11 cellular contexts compared by ENCODE assay signal in the genomic region with DNA sequence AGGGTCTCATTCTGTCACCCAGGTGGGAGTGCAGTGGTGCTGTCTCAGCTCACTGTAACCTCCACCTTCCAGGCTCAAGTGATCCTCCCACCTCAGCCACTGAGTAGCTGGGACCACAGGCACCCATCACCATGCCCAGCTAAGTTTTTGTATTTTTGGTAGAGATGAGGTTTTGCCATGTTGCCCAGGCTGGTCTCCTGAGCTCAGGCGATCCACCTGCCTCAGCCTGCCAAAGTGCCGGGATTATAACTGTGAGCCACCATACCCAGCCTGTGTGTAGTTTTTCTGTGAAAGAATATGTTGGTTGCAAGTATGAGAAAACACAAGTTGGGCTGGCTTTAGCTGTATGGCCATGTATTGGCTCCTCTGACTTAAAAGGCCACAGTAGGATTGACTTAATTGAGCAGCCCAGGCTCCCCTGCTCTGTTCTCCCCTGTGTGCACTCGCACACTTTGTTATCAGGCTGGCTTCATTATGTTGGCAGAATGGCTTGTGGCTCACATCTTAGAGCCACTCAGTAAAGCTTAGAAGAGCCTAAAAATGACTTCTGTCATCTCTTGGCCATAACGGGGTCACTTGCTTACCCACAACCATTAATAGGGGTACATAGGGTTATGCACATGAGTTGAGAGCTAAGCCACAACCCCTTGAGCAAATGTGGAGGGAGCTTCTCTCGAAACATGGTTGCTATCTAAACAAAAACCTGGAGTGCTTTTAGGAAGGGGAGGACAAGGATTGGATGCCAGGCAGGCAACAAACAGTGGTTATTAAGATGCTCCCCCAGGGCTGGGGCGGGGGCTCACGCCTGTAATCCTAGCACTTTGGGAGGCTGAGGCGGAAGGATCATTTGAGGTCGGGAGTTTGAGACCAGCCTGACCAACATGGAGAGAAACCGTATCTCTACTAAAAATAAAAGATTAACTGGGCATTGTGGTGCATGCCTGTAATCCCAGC. TPM values are rescaled to one million over a fixed set of nuclear protein-coding genes. Genes with fewer than 3 reads are reported as not detected.
DNase-seq lines count a peak whose midpoint lies in the region; ATAC-seq, FAIRE-seq and TF ChIP-seq lines count a peak whose summit lies in the region.
"Had no signal": no experiment of that assay in that cellular context is flagged by ENCODE, and none has a peak within 500 bp of the region (broad histone marks: within the 10 kb centered on the region; RNA-seq: fewer than 3 reads in every experiment).

No MANE protein-coding gene starts in this region.

- H3K4me3 ChIP-seq in cardiac muscle cell = no peak overlapping the region
- H3K4me3 ChIP-seq in smooth muscle cell = no peak overlapping the region

- DNase-seq in T-helper 1 cell (no peak), activated B cell treated with CpG ODN at 0.5 μM for 24 hours (no peak), cardiac muscle cell (ENCODE audit: low read depth in 1 of 2, low spot score in 1 of 2) (no peak), smooth muscle cell (lab: John Stamatoyannopoulos, UW; ENCODE audit: unreplicated experiment) (no peak), urothelium cell line (ENCODE audit: low spot score) (no peak), RKO (ENCODE audit: low spot score) (no peak), mucosa of gallbladder (ENCODE audit: low spot score) (no peak)
- DNase-seq: ACHN, NCI-H2081 treated with DMSO at 0.1 percent for 48 hours had no signal

- no peaks in the 10 kb centered on the region for H3K27me3 ChIP-seq in cardiac muscle cell
- no peaks in the 10 kb centered on the region for H3K27me3 ChIP-seq in smooth muscle cell (ENCODE audit: low read depth)

- H3K9me3 ChIP-seq in cardiac muscle cell (ENCODE audit: low read depth) (no peaks in the 10 kb centered on the region), smooth muscle cell (replicated peaks; ENCODE audit: low read depth) (no peaks in the 10 kb centered on the region)

- intact Hi-C loops in activated B cell treated with CpG ODN at 0.5 μM for 24 hours (cut with micrococcal nuclease) = loop anchor here (2.0 kb wide), 1 partner anchor 15 kb away; no protein-coding TSS in a partner anchor

- H2AFZ ChIP-seq in smooth muscle cell (ENCODE audit: low read depth) = no peak overlapping the region

- FAIRE-seq in urothelium cell line (lab: Jason Lieb, UNC) = no peak
- FAIRE-seq: HTR-8/SVneo had no signal

- peak overlapping the region; percentile 51 for H3K27ac ChIP-seq in cardiac muscle cell
- H3K27ac ChIP-seq in smooth muscle cell (ENCODE audit: low read depth) = peak overlapping the region; percentile 70

- POLR2A ChIA-PET in activated B cell treated with CpG ODN at 0.5 μM for 24 hours (lab: Charles Lee) = interaction anchor here (0.6 to 0.8 kb wide), 4 partner anchors 41 to 207 kb away, joined by 3 to 4 read pairs (median 4); no protein-coding TSS in a partner anchor

- peak overlapping the region; percentile 61 for H3K4me3 Mint-ChIP-seq in T-helper 1 cell treated with Interleukin-12 subunit alpha and Interleukin-12 subunit beta and Interleukin-4 antibody, amounts not matched to agents 30 μg/mL and 1 μg/mL, for 36 hours
- peak overlapping the region; percentile 24 for H3K4me3 Mint-ChIP-seq in activated B cell treated with CpG ODN at 0.5 μM for 24 hours

- H3K79me2 ChIP-seq in smooth muscle cell (ENCODE audit: low read depth) = peaks cover 100% of the 10 kb centered on the region

- H4K20me1 ChIP-seq in smooth muscle cell (ENCODE audit: low read depth) = peaks cover 100% of the 10 kb centered on the region

- H3K36me3 ChIP-seq in cardiac muscle cell (peaks cover 21% of the 10 kb centered on the region), smooth muscle cell (ENCODE audit: low read depth) (peaks cover 1% of the 10 kb centered on the region)

- H3K4me2 ChIP-seq in smooth muscle cell = peak overlapping the region; percentile 95

- 85% methylated on average over 10 of the region's 10 CpGs for WGBS in smooth muscle cell (ENCODE audit: low lambda C conversion rate)

- no peaks in the 10 kb centered on the region for H3K27me3 Mint-ChIP-seq in T-helper 1 cell treated with Interleukin-12 subunit alpha and Interleukin-12 subunit beta and Interleukin-4 antibody, amounts not matched to agents 30 μg/mL and 1 μg/mL, for 36 hours (ENCODE audit: low read depth)
- no peaks in the 10 kb centered on the region for H3K27me3 Mint-ChIP-seq in activated B cell treated with CpG ODN at 0.5 μM for 24 hours

- H3K27ac Mint-ChIP-seq in T-helper 1 cell treated with Interleukin-12 subunit alpha and Interleukin-12 subunit beta and Interleukin-4 antibody, amounts not matched to agents 30 μg/mL and 1 μg/mL, for 36 hours = no peak overlapping the region
- H3K27ac Mint-ChIP-seq in activated B cell treated with CpG ODN at 0.5 μM for 24 hours = peak overlapping the region; percentile 59

- H3K4me1 ChIP-seq in cardiac muscle cell (ENCODE audit: low read depth) = peaks cover 46% of the 10 kb centered on the region
- peaks cover 63% of the 10 kb centered on the region for H3K4me1 ChIP-seq in smooth muscle cell (ENCODE audit: low read depth)

- peaks cover 66% of the 10 kb centered on the region for H3K36me3 Mint-ChIP-seq in T-helper 1 cell treated with Interleukin-12 subunit alpha and Interleukin-12 subunit beta and Interleukin-4 antibody, amounts not matched to agents 30 μg/mL and 1 μg/mL, for 36 hours (ENCODE audit: low read depth)
- peaks cover 82% of the 10 kb centered on the region for H3K36me3 Mint-ChIP-seq in activated B cell treated with CpG ODN at 0.5 μM for 24 hours (ENCODE audit: low read depth)

- no peaks in the 10 kb centered on the region for H3K9me3 Mint-ChIP-seq in T-helper 1 cell treated with Interleukin-12 subunit alpha and Interleukin-12 subunit beta and Interleukin-4 antibody, amounts not matched to agents 30 μg/mL and 1 μg/mL, for 36 hours
- H3K9me3 Mint-ChIP-seq in activated B cell treated with CpG ODN at 0.5 μM for 24 hours = no peaks in the 10 kb centered on the region

- TF ChIP-seq CTCF in activated B cell treated with CpG ODN at 0.5 μM for 24 hours (IDR thresholded peaks at IDR 0.05) (no peak), cardiac muscle cell (IDR thresholded peaks at IDR 0.05; ENCODE audit: low read depth, low read length) (no peak), smooth muscle cell (IDR thresholded peaks at IDR 0.05; ENCODE audit: borderline replicate concordance, insufficient read depth, poor library complexity, severe bottlenecking) (no peak)

- no peak overlapping the region for H3K9ac ChIP-seq in smooth muscle cell (ENCODE audit: low read depth)

- CTCF ChIA-PET in activated B cell treated with CpG ODN at 0.5 μM for 24 hours (lab: Charles Lee) = interaction anchor here (1.1 to 3.5 kb wide), 4 partner anchors 38 to 89 kb away, joined by 3 to 10 read pairs (median 3); no protein-coding TSS in a partner anchor

- ATAC-seq in activated B cell treated with CpG ODN at 0.5 μM for 24 hours (ENCODE audit: low read depth) = no peak

- H3K4me1 Mint-ChIP-seq in T-helper 1 cell treated with Interleukin-12 subunit alpha and Interleukin-12 subunit beta and Interleukin-4 antibody, amounts not matched to agents 30 μg/mL and 1 μg/mL, for 36 hours (ENCODE audit: low read depth) = peaks cover 78% of the 10 kb centered on the region
- H3K4me1 Mint-ChIP-seq in activated B cell treated with CpG ODN at 0.5 μM for 24 hours = peaks cover 93% of the 10 kb centered on the region

- peaks cover 35% of the 10 kb centered on the region for H3F3A ChIP-seq in smooth muscle cell (ENCODE audit: low read depth)

RNA-seq across cellular contexts. Expression of a gene that starts 6.1 kb away (rescaled TPM):
- total RNA-seq in activated B cell treated with CpG ODN at 0.5 μM for 24 hours = 77.0 and 85.6 TPM in 2 replicates
- 44.7 and 60.0 TPM in 2 replicates for total RNA-seq in cardiac muscle cell
- polyA plus RNA-seq in cardiac muscle cell = 26.5 and 27.8 TPM in 2 replicates
- total RNA-seq in smooth muscle cell = 77.5 and 86.7 TPM in 2 replicates
- 26.7 and 29.1 TPM in 2 replicates for polyA plus RNA-seq in smooth muscle cell
- total RNA-seq in mucosa of gallbladder = 55.2 TPM
